In the genomic region with DNA sequence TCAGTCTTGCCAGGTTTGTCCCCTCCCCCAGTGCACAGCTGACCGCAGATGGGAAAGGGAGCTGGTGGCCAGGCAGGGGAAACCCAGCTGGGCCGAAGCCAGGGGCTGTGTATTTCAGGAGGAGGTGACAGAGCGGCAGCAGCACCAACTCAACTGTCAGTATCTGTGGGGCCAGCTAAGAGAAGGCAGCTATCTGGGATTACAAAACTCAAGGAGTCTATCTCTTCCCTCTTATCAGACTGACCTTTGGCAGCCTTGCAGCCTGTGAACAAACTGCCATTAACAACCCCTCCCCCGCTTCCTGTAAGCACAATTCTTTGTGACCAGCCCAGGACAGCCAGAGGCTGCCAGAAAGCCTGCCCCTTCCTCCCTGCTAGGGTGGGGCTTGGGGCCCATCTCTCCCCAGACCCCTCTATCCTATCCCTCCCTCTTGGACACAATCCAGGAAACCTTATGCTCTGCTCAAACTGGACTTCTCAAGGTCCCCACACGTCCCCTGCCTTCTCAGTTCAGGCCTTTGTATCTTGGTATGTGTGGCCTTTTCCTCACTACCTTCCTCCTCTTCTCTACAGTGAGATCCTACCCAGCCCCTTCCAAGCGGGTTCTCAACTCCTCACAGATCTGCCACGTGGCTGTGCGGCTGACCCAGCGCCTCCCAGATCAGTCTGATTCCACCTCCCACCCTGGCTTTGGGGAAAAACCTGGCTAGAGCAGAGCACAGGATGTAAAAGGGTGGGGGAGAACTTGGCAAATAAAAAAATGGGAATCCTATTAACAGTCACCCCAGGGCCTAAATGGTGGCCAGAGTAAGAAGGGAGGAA, we compare ENCODE assay signal across 1 cellular context.
A peak's percentile ranks its signal among the peaks of the same experiment; 100 is the strongest.
TF ChIP-seq lines count a peak whose summit lies in the region.

No MANE protein-coding gene starts in this region.

TF ChIP-seq in HepG2, 621 proteins besides CTCF, POLR2A, EP300 and RAD21 (continued from another document and continues in another):
- TF ChIP-seq, protein P1, sequence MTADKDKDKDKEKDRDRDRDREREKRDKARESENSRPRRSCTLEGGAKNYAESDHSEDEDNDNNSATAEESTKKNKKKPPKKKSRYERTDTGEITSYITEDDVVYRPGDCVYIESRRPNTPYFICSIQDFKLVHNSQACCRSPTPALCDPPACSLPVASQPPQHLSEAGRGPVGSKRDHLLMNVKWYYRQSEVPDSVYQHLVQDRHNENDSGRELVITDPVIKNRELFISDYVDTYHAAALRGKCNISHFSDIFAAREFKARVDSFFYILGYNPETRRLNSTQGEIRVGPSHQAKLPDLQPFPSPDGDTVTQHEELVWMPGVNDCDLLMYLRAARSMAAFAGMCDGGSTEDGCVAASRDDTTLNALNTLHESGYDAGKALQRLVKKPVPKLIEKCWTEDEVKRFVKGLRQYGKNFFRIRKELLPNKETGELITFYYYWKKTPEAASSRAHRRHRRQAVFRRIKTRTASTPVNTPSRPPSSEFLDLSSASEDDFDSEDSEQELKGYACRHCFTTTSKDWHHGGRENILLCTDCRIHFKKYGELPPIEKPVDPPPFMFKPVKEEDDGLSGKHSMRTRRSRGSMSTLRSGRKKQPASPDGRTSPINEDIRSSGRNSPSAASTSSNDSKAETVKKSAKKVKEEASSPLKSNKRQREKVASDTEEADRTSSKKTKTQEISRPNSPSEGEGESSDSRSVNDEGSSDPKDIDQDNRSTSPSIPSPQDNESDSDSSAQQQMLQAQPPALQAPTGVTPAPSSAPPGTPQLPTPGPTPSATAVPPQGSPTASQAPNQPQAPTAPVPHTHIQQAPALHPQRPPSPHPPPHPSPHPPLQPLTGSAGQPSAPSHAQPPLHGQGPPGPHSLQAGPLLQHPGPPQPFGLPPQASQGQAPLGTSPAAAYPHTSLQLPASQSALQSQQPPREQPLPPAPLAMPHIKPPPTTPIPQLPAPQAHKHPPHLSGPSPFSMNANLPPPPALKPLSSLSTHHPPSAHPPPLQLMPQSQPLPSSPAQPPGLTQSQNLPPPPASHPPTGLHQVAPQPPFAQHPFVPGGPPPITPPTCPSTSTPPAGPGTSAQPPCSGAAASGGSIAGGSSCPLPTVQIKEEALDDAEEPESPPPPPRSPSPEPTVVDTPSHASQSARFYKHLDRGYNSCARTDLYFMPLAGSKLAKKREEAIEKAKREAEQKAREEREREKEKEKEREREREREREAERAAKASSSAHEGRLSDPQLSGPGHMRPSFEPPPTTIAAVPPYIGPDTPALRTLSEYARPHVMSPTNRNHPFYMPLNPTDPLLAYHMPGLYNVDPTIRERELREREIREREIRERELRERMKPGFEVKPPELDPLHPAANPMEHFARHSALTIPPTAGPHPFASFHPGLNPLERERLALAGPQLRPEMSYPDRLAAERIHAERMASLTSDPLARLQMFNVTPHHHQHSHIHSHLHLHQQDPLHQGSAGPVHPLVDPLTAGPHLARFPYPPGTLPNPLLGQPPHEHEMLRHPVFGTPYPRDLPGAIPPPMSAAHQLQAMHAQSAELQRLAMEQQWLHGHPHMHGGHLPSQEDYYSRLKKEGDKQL (CRISPR knock-in tag; IDR thresholded peaks at IDR 0.05; ENCODE audit: low read depth) = peak; percentile 83; the same call in 1 of the 2 replicates
- TF ChIP-seq AGO2 (optimal IDR thresholded peaks at IDR 0.05; ENCODE audit: low read depth, low read length) = no peak
- peak; percentile 76; the same call in 1 of the 2 replicates for TF ChIP-seq HMG20B (CRISPR knock-in tag; conservative IDR thresholded peaks at IDR 0.05)
- TF ChIP-seq HOXA7 (CRISPR knock-in tag; IDR thresholded peaks at IDR 0.05) = no peak
- peak; percentile 100 for TF ChIP-seq PAXIP1 (CRISPR knock-in tag; conservative IDR thresholded peaks at IDR 0.05)
- TF ChIP-seq RCOR2 (CRISPR knock-in tag; IDR thresholded peaks at IDR 0.05) = peak; percentile 70
- TF ChIP-seq KDM1A (CRISPR knock-in tag; IDR thresholded peaks at IDR 0.05) = peak; percentile 81
- no peak for TF ChIP-seq PLSCR1 (CRISPR knock-in tag; IDR thresholded peaks at IDR 0.05; ENCODE audit: borderline replicate concordance)
- peak; percentile 13; the same call in 1 of the 2 replicates for TF ChIP-seq ZNF644 (CRISPR knock-in tag; IDR thresholded peaks at IDR 0.05; ENCODE audit: low read depth)
- peak; percentile 83; the same call in 1 of the 2 replicates for TF ChIP-seq RBAK (CRISPR knock-in tag; IDR thresholded peaks at IDR 0.05)
- peak; percentile 95 for TF ChIP-seq ZNF331 (CRISPR knock-in tag; IDR thresholded peaks at IDR 0.05)
- peak; percentile 33; the same call in 1 of the 2 replicates for TF ChIP-seq ZNF652 (CRISPR knock-in tag; IDR thresholded peaks at IDR 0.05; ENCODE audit: borderline replicate concordance, low read depth)
- peak; percentile 85 for TF ChIP-seq ARID4A (CRISPR knock-in tag; IDR thresholded peaks at IDR 0.05; ENCODE audit: borderline replicate concordance)
- no peak for TF ChIP-seq HMGA1 (CRISPR knock-in tag; conservative IDR thresholded peaks at IDR 0.05)
- peak; percentile 57; the same call in 1 of the 2 replicates for TF ChIP-seq KDM5A (IDR thresholded peaks at IDR 0.05; ENCODE audit: borderline replicate concordance, low read length)
- TF ChIP-seq ZNF674 (CRISPR knock-in tag; IDR thresholded peaks at IDR 0.05; ENCODE audit: low read depth) = no peak
- TF ChIP-seq, protein P2, sequence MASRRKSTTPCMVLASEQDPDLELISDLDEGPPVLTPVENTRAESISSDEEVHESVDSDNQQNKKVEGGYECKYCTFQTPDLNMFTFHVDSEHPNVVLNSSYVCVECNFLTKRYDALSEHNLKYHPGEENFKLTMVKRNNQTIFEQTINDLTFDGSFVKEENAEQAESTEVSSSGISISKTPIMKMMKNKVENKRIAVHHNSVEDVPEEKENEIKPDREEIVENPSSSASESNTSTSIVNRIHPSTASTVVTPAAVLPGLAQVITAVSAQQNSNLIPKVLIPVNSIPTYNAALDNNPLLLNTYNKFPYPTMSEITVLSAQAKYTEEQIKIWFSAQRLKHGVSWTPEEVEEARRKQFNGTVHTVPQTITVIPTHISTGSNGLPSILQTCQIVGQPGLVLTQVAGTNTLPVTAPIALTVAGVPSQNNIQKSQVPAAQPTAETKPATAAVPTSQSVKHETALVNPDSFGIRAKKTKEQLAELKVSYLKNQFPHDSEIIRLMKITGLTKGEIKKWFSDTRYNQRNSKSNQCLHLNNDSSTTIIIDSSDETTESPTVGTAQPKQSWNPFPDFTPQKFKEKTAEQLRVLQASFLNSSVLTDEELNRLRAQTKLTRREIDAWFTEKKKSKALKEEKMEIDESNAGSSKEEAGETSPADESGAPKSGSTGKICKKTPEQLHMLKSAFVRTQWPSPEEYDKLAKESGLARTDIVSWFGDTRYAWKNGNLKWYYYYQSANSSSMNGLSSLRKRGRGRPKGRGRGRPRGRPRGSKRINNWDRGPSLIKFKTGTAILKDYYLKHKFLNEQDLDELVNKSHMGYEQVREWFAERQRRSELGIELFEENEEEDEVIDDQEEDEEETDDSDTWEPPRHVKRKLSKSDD (CRISPR knock-in tag; IDR thresholded peaks at IDR 0.05; ENCODE audit: low read depth) = peak; percentile 88; the same call in 1 of the 2 replicates
- TF ChIP-seq E2F2 (CRISPR knock-in tag; IDR thresholded peaks at IDR 0.05; ENCODE audit: borderline replicate concordance) = no peak
- no peak for TF ChIP-seq IKZF4 (CRISPR knock-in tag; IDR thresholded peaks at IDR 0.05; ENCODE audit: borderline replicate concordance, low read depth, not compliant biosample characterization)
- TF ChIP-seq, protein P3, sequence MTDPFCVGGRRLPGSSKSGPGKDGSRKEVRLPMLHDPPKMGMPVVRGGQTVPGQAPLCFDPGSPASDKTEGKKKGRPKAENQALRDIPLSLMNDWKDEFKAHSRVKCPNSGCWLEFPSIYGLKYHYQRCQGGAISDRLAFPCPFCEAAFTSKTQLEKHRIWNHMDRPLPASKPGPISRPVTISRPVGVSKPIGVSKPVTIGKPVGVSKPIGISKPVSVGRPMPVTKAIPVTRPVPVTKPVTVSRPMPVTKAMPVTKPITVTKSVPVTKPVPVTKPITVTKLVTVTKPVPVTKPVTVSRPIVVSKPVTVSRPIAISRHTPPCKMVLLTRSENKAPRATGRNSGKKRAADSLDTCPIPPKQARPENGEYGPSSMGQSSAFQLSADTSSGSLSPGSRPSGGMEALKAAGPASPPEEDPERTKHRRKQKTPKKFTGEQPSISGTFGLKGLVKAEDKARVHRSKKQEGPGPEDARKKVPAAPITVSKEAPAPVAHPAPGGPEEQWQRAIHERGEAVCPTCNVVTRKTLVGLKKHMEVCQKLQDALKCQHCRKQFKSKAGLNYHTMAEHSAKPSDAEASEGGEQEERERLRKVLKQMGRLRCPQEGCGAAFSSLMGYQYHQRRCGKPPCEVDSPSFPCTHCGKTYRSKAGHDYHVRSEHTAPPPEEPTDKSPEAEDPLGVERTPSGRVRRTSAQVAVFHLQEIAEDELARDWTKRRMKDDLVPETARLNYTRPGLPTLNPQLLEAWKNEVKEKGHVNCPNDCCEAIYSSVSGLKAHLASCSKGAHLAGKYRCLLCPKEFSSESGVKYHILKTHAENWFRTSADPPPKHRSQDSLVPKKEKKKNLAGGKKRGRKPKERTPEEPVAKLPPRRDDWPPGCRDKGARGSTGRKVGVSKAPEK (CRISPR knock-in tag; IDR thresholded peaks at IDR 0.05; ENCODE audit: borderline replicate concordance) = no peak; the same call in 1 of the 2 replicates
- TF ChIP-seq SOX6 (IDR thresholded peaks at IDR 0.05) = no peak
- TF ChIP-seq SOX6 (CRISPR knock-in tag; IDR thresholded peaks at IDR 0.05) = peak; percentile 98
- TF ChIP-seq NCOA5 (CRISPR knock-in tag; IDR thresholded peaks at IDR 0.05) = no peak
- no peak; the same call in 1 of the 2 replicates for TF ChIP-seq ZNF253 (CRISPR knock-in tag; IDR thresholded peaks at IDR 0.05; ENCODE audit: borderline replicate concordance)
- TF ChIP-seq, protein P4, sequence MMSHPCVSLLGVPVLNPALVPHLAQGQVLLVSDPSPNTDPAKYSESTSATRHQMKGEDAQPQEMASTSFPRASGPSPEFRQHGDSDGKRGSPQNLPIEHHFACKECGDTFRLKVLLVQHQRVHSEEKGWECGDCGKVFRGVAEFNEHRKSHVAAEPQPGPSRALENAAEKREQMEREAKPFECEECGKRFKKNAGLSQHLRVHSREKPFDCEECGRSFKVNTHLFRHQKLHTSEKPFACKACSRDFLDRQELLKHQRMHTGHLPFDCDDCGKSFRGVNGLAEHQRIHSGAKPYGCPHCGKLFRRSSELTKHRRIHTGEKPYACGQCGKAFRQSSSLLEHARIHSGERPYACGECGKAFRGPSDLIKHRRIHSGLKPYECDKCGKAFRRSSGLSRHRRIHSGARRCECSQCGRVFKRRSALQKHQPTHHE (CRISPR knock-in tag; IDR thresholded peaks at IDR 0.05; ENCODE audit: borderline replicate concordance) = peak; percentile 84; the same call in 1 of the 2 replicates
- TF ChIP-seq ZBTB7B (CRISPR knock-in tag; IDR thresholded peaks at IDR 0.05) = peak; percentile 96
